Comparison of ENCODE assay signal across 23 cellular contexts in the genomic region with DNA sequence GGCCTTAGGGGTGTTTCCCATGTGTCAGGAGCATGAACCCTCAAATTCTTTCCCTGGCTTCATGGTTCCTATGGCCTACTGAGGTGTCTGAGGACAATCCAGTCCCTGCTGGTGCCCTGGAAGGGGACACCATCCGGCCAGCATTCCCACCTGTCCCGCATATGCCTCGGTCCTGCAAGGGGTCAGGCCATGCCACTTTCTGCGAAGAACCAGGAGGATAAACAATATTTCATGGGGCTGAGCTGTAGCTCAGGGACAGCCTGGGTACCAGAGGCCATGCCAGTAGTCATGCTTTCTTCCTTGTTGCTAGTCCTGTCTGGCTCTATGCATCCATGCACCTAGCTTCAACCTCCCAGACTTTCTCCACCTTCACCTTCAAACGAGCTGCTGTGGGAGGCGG.
"Had no signal": no experiment of that assay in that cellular context is flagged by ENCODE, and none has a peak within 500 bp of the region (broad histone marks: within the 10 kb centered on the region; RNA-seq: fewer than 3 reads in every experiment).

No MANE protein-coding gene starts in this region.

- H3K27ac ChIP-seq: SJSA1, SK-N-MC had no signal

- H3K36me3 ChIP-seq: MG63, SJSA1 had no signal

- H3K4me3 ChIP-seq: MG63, SJSA1, SK-N-MC had no signal

- ATAC-seq: HepG2 had no signal

- H3K9me3 ChIP-seq: MG63, SJSA1 had no signal

- FAIRE-seq: HepG2, RCC 7860 had no signal

- DNase-seq: IMR-90, Karpas-422, KG1, MG63, NCI-H1092 treated with DMSO at 0.1 percent for 48 hours, NCI-H1436, NCI-H187, NCI-H2029, NCI-H2081 treated with DMSO at 0.1 percent for 48 hours, NCI-H2171, NCI-H226, NCI-H446, NCI-H510A, NCI-H524 treated with DMSO at 0.1 percent for 48 hours, NCI-H69, NCI-H774, Right ventricle myocardium superior, RPMI8226, SIG-M5 had no signal

- H3K27me3 ChIP-seq: MG63, SJSA1 had no signal
